ENCODE assay signal across 8 cellular contexts in the genomic region with DNA sequence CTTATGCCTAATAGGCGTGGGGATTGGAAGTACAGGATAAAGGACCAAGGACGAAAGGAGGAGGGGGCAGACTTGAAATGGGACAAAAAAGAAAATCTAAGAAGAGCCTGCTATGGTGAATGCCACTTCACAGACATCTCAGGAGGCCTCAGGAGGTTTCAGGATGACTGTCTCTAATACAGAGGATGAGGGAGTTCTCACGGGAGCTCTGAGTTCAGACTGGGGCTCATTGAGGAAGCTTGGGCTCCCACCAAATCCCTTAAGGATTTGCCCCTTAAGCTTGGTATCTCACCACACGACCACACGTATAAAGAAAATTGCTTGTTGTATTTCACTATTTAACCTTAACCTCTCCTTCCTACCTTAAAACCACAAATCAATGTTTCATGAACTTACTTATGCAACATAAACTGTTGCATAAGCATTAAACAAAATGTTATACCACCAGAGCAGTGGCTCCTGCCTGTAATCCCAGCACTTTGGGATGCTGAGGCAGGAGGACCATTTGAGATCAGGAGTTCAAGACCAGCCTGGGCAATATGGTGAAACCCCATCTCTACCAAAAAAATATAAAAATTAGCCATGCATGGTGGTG.
DNase-seq lines count a peak whose midpoint lies in the region; ATAC-seq and TF ChIP-seq lines count a peak whose summit lies in the region.

No MANE protein-coding gene starts in this region.

- no peak for TF ChIP-seq CTCF in GM13977 (IDR thresholded peaks at IDR 0.05; ENCODE audit: extremely low read depth, insufficient read depth, missing control alignments)

- ATAC-seq in GM19025 (IDR thresholded peaks at IDR 0.05; ENCODE audit: low read depth, unreplicated experiment): peak; percentile 82
- peak; percentile 93 for ATAC-seq in HG02623 (IDR thresholded peaks at IDR 0.05; ENCODE audit: unreplicated experiment)
- peak; percentile 95 for ATAC-seq in HG03442 (IDR thresholded peaks at IDR 0.05; ENCODE audit: unreplicated experiment)

- DNase-seq in GM13977 (ENCODE audit: low spot score) (peak; percentile 57), iPS-NIHi11 (ENCODE audit: low spot score) (no peak), NCI-H2227 (lab: John Stamatoyannopoulos, UW; ENCODE audit: unreplicated experiment) (no peak)
- no peak for DNase-seq in activated CD4-positive, alpha-beta T cell treated with anti-CD3 and anti-CD28 coated beads, Interleukin-2, amount 50 U/mL, for 4 hours
- DNase-seq in activated CD4-positive, alpha-beta T cell treated with anti-CD3 and anti-CD28 coated beads for 1 hour: no peak

- in situ Hi-C loops in GM13977 (cut with MboI; ENCODE audit: low pct_unique_long_range_greater_than_20kb, low sequenced_read_pairs, unreplicated experiment): no loop called here
